In the genomic region with DNA sequence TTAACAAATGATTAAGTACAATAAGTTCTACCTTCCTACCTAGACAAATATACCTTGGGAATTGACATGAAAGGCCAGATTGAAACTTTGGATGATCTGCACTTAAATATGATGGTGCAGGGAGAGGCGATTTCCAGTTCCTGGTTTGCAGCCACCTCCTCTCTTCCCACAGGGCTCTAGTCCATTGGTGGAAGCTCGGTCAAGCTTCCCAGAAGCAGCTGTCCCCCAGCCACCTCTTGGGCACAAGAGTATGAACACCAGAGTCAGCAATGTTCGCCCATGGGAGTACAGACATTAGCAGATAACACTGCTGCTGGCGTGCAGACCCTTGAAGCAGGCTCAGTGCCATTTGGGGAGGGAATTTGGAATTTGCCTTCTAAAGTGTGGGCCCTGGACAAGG, we compare ENCODE assay signal across 10 cellular contexts. TPM values are rescaled to one million over a fixed set of nuclear protein-coding genes. Genes with fewer than 3 reads are reported as not detected.
"Had no signal": no experiment of that assay in that cellular context is flagged by ENCODE, and none has a peak within 500 bp of the region (broad histone marks: within the 10 kb centered on the region; RNA-seq: fewer than 3 reads in every experiment).

No MANE protein-coding gene starts in this region.

- H3K4me1 ChIP-seq: adrenal gland had no signal

- H3K9me3 Mint-ChIP-seq: activated CD4-positive, alpha-beta T cell treated with anti-CD3 and anti-CD28 coated beads, Interleukin-2, amount 10 ng/mL, durations not matched to agents 7 days and 5 days; endodermal cell; memory B cell had no signal

- H3K4me3 Mint-ChIP-seq: activated CD4-positive, alpha-beta T cell treated with anti-CD3 and anti-CD28 coated beads, Interleukin-2, amount 10 ng/mL, durations not matched to agents 7 days and 5 days; memory B cell; T-helper 17 cell had no signal

- ATAC-seq: body of pancreas, T-helper 17 cell had no signal

- H3K9me3 ChIP-seq: adrenal gland, body of pancreas had no signal

- DNase-seq: activated CD4-positive, alpha-beta T cell treated with anti-CD3 and anti-CD28 coated beads, Interleukin-2, amount 10 ng/mL, durations not matched to agents 7 days and 5 days; activated CD4-positive, CD25-positive, alpha-beta regulatory T cell; activated CD8-positive, alpha-beta memory T cell treated with anti-CD3 and anti-CD28 coated beads for 24 hours; activated naive CD4-positive, alpha-beta T cell treated with anti-CD3 and anti-CD28 coated beads, Interleukin-2, amount 50 U/mL, for 16 hours; stimulated activated naive CD4-positive, alpha-beta T cell; T-helper 17 cell had no signal

- H3K36me3 ChIP-seq: adrenal gland had no signal

- H3K27ac ChIP-seq: body of pancreas had no signal

- H3K27ac Mint-ChIP-seq: activated CD4-positive, alpha-beta T cell treated with anti-CD3 and anti-CD28 coated beads, Interleukin-2, amount 10 ng/mL, durations not matched to agents 7 days and 5 days; endodermal cell; memory B cell; T-helper 17 cell had no signal

- H3K36me3 Mint-ChIP-seq: memory B cell had no signal

- H3K4me3 ChIP-seq: body of pancreas had no signal

- H3K4me1 Mint-ChIP-seq: T-helper 17 cell had no signal

RNA-seq across cellular contexts. Expression of gene CPVL, which starts 1.5 kb away (rescaled TPM):
- total RNA-seq: activated CD4-positive, alpha-beta T cell treated with anti-CD3 and anti-CD28 coated beads, Interleukin-2, amount 10 ng/mL, durations not matched to agents 7 days and 5 days had no signal
